Comparison of ENCODE assay signal across 10 cellular contexts in genomic region chr20:38842017-38842416, GRCh38.
DNase-seq lines count a peak whose midpoint lies in the region; ATAC-seq and TF ChIP-seq lines count a peak whose summit lies in the region.
"Had no signal": no experiment of that assay in that cellular context is flagged by ENCODE, and none has a peak within 500 bp of the region (broad histone marks: within the 10 kb centered on the region; RNA-seq: fewer than 3 reads in every experiment).

No MANE protein-coding gene starts in this region.

- ATAC-seq in GM21360 (IDR thresholded peaks at IDR 0.05; ENCODE audit: unreplicated experiment) (peak; percentile 34), HG03280 (IDR thresholded peaks at IDR 0.05; ENCODE audit: unreplicated experiment) (peak; percentile 41)
- ATAC-seq in activated naive CD8-positive, alpha-beta T cell treated with anti-CD3 and anti-CD28 coated beads, Interleukin-2, amount 50 U/mL, for 24 hours: no peak

- H3K27me3 Mint-ChIP-seq in activated naive CD8-positive, alpha-beta T cell treated with anti-CD3 and anti-CD28 coated beads, Interleukin-2, amount 50 U/mL, for 24 hours: no peaks in the 10 kb centered on the region

- H3K4me3 ChIP-seq in GM12864 (ENCODE audit: low read depth, low read length): peak overlapping the region; percentile 17; the same call in 1 of the 2 replicates
- H3K4me3 ChIP-seq: stomach had no signal

- peaks cover 61% of the 10 kb centered on the region for H3K36me3 Mint-ChIP-seq in activated naive CD8-positive, alpha-beta T cell treated with anti-CD3 and anti-CD28 coated beads, Interleukin-2, amount 50 U/mL, for 24 hours (ENCODE audit: low read depth)

- H3K9me3 Mint-ChIP-seq in activated naive CD8-positive, alpha-beta T cell treated with anti-CD3 and anti-CD28 coated beads, Interleukin-2, amount 50 U/mL, for 24 hours: peaks cover 3% of the 10 kb centered on the region

- DNase-seq in GM12864 (ENCODE audit: low read depth) (no peak), NCI-H524 (lab: John Stamatoyannopoulos, UW) (no peak), NCI-H446 (lab: John Stamatoyannopoulos, UW) (no peak), GF-D8 (lab: John Stamatoyannopoulos, UW) (no peak), NCI-H1694 treated with DMSO at 0.1 percent for 48 hours (lab: John Stamatoyannopoulos, UW) (no peak)
- DNase-seq in activated naive CD8-positive, alpha-beta T cell treated with anti-CD3 and anti-CD28 coated beads, Interleukin-2, amount 50 U/mL, for 24 hours: no peak
- DNase-seq: posterior cingulate gyrus had no signal

- TF ChIP-seq CTCF in GM12864 (IDR thresholded peaks at IDR 0.05; ENCODE audit: low read depth, low read length, missing control alignments): no peak

- H3K27ac Mint-ChIP-seq in activated naive CD8-positive, alpha-beta T cell treated with anti-CD3 and anti-CD28 coated beads, Interleukin-2, amount 50 U/mL, for 24 hours: peak overlapping the region; percentile 97

- H3K4me3 Mint-ChIP-seq in activated naive CD8-positive, alpha-beta T cell treated with anti-CD3 and anti-CD28 coated beads, Interleukin-2, amount 50 U/mL, for 24 hours: peak overlapping the region; percentile 77

- H3K4me1 Mint-ChIP-seq in activated naive CD8-positive, alpha-beta T cell treated with anti-CD3 and anti-CD28 coated beads, Interleukin-2, amount 50 U/mL, for 24 hours: peaks cover 91% of the 10 kb centered on the region
